Comparison of ENCODE assay signal across 8 cellular contexts in genomic region chr3:105365536-105366301, GRCh38. TPM values are rescaled to one million over a fixed set of nuclear protein-coding genes. Genes with fewer than 3 reads are reported as not detected.
DNase-seq lines count a peak whose midpoint lies in the region; ATAC-seq and TF ChIP-seq lines count a peak whose summit lies in the region.

No MANE protein-coding gene starts in this region.

- no peak for ATAC-seq in memory B cell (ENCODE audit: low read depth)
- ATAC-seq in HG03571 (IDR thresholded peaks at IDR 0.05; ENCODE audit: unreplicated experiment), result no peak
- no peak for ATAC-seq in HG03439 (IDR thresholded peaks at IDR 0.05; ENCODE audit: unreplicated experiment)

- peaks cover 27% of the 10 kb centered on the region for H3K27me3 Mint-ChIP-seq in activated T-cell treated with anti-CD3 and anti-CD28 coated beads, Interleukin-2, amount 50 U/mL, for 24 hours
- H3K27me3 Mint-ChIP-seq in memory B cell (no peaks in the 10 kb centered on the region), type B pancreatic cell (peaks cover 11% of the 10 kb centered on the region)

- no peak for DNase-seq in activated T-cell treated with anti-CD3 and anti-CD28 coated beads, Interleukin-2, amount 50 U/mL, for 24 hours
- DNase-seq in activated T-cell treated with anti-CD3 and anti-CD28 coated beads for 4 hours, result no peak
- peak in 1 of 3 donors; percentile 25 for DNase-seq in Peyer's patch
- DNase-seq in dorsolateral prefrontal cortex, result peak in 2 of 10 donors; percentile 23 to 26
- DNase-seq in memory B cell (ENCODE audit: low spot score in 2 of 2), result no peak
- no peak for DNase-seq in type B pancreatic cell (ENCODE audit: extremely low spot score, unreplicated experiment)

- peak overlapping the region; percentile 89 for H3K4me3 Mint-ChIP-seq in activated T-cell treated with anti-CD3 and anti-CD28 coated beads, Interleukin-2, amount 50 U/mL, for 24 hours
- H3K4me3 Mint-ChIP-seq in memory B cell (peak overlapping the region; percentile 97), type B pancreatic cell (peak overlapping the region; percentile 98)

- H3K4me3 ChIP-seq in Peyer's patch (peak overlapping the region; percentile 53 to 76 (median 66)), dorsolateral prefrontal cortex (peak overlapping the region; percentile 51 to 96 (median 83))

- peaks cover 0 to 24% (median 2%) of the 10 kb centered on the region in 4 donors for H3K4me1 ChIP-seq in Peyer's patch

- H3K9me3 ChIP-seq in Peyer's patch, result no peaks in the 10 kb centered on the region

- H3K27me3 ChIP-seq in Peyer's patch (no peaks in the 10 kb centered on the region), dorsolateral prefrontal cortex (no peaks in the 10 kb centered on the region)

- H3K27ac Mint-ChIP-seq in activated T-cell treated with anti-CD3 and anti-CD28 coated beads, Interleukin-2, amount 50 U/mL, for 24 hours, result peak overlapping the region; percentile 89
- peak overlapping the region; percentile 100 for H3K27ac Mint-ChIP-seq in memory B cell
- H3K27ac Mint-ChIP-seq in type B pancreatic cell, result peak overlapping the region; percentile 92

- peaks cover 54% of the 10 kb centered on the region for H3K4me1 Mint-ChIP-seq in activated T-cell treated with anti-CD3 and anti-CD28 coated beads, Interleukin-2, amount 50 U/mL, for 24 hours (ENCODE audit: low read depth)
- H3K4me1 Mint-ChIP-seq in memory B cell (peaks cover 22% of the 10 kb centered on the region), type B pancreatic cell (ENCODE audit: unreplicated experiment) (peaks cover 19% of the 10 kb centered on the region)

- no peak for TF ChIP-seq POLR2A in Peyer's patch (IDR thresholded peaks at IDR 0.05)

- no peaks in the 10 kb centered on the region for H3K9me3 Mint-ChIP-seq in activated T-cell treated with anti-CD3 and anti-CD28 coated beads, Interleukin-2, amount 50 U/mL, for 24 hours
- H3K9me3 Mint-ChIP-seq in memory B cell, result no peaks in the 10 kb centered on the region
- peaks cover 7% of the 10 kb centered on the region for H3K9me3 Mint-ChIP-seq in type B pancreatic cell

- peaks cover 21% of the 10 kb centered on the region for H3K36me3 Mint-ChIP-seq in activated T-cell treated with anti-CD3 and anti-CD28 coated beads, Interleukin-2, amount 50 U/mL, for 24 hours (ENCODE audit: low read depth)
- H3K36me3 Mint-ChIP-seq in memory B cell (no peaks in the 10 kb centered on the region), type B pancreatic cell (peaks cover 5% of the 10 kb centered on the region)

- intact Hi-C loops in dorsolateral prefrontal cortex (cut with DNase I), result loop anchor here (2.0 to 10.0 kb wide), 6 partner anchors 153 to 1093 kb away; no protein-coding TSS in a partner anchor

- H3K36me3 ChIP-seq in Peyer's patch, result no peaks in the 10 kb centered on the region

- H3K27ac ChIP-seq in Peyer's patch (peak overlapping the region; percentile 80 to 94 (median 84)), dorsolateral prefrontal cortex (peak overlapping the region; percentile 0 to 98 (median 95))

- TF ChIP-seq CTCF in Peyer's patch (IDR thresholded peaks at IDR 0.05) (no peak), dorsolateral prefrontal cortex (IDR thresholded peaks at IDR 0.05 in 54 of 56, conservative IDR thresholded peaks at IDR 0.05 in 2 of 56; ENCODE audit: low read depth in 1 of 56, partially characterized antibody in 56 of 56) (peak in 11 of 56 donors; percentile 7 to 21 (median 14)), type B pancreatic cell (conservative IDR thresholded peaks at IDR 0.05) (no peak)

RNA-seq across cellular contexts. Expression of gene ALCAM, which starts 1.0 kb away (rescaled TPM):
- total RNA-seq in Peyer's patch (10 to 100 TPM; 18.6 to 43.7 (median 21.2) TPM), dorsolateral prefrontal cortex (100 to 1,000 TPM in 27 of 120 experiments, 10 to 100 TPM in 93; 43.9 to 211 (median 78.4) TPM), type B pancreatic cell (ENCODE audit: low replicate concordance) (84.6 and 101 TPM in 2 replicates)
